9 cellular contexts compared by ENCODE assay signal in the genomic region with DNA sequence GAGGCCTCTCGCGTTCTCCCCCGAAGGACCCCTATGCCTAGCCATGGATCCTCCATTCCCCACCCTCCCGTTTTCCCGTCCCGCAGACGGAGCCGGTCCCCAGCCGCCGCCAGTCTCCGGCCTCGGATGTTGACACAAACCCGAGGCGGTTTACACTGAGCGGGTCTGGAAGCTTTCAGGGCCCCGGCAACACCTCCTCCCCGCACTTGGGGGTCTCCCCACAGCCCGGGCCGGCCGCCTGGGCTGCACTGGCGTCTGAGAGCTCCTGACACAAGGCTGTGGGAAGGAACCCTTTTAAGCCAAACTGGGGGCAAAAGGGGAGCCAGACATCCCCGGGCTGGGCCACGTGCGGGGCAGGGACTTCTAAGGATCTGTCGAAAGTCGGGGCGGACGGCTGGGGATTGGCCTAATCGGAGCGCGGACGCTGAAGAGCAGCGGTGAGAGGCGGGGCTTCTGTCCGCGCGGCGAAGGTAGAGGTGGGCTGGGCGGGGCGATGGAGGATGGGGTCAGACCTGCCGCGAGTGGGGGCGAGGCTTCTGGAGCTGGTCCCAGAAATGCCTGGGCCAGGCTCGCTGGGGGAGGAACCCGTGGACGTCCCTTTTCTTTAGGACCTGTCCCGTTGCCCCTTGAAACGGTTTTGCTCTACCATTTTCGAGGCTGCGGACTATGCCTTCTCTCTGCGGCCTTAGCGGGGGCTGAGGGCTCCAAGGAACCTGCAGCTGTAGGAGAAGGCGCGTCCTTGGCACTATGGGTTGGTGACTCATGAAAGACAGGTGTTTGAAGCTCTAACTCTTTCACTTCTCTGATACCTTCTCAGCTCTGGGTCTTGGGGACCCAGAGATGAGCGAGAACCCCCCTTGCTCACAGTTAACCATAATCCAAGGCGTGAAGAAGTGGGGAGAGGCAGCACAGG. TPM values are rescaled to one million over a fixed set of nuclear protein-coding genes. Genes with fewer than 3 reads are reported as not detected.
DNase-seq lines count a peak whose midpoint lies in the region; FAIRE-seq and TF ChIP-seq lines count a peak whose summit lies in the region.
"Had no signal": no experiment of that assay in that cellular context is flagged by ENCODE, and none has a peak within 500 bp of the region (broad histone marks: within the 10 kb centered on the region; RNA-seq: fewer than 3 reads in every experiment).

No MANE protein-coding gene starts in this region.

- H3K27ac ChIP-seq in esophagus squamous epithelium: peak overlapping the region in 3 of 4 donors; percentile 14 to 44 (median 25)
- no peak overlapping the region for H3K27ac ChIP-seq in rectal smooth muscle tissue (ENCODE audit: low read depth, low read length)

- TF ChIP-seq CTCF in esophagus squamous epithelium (IDR thresholded peaks at IDR 0.05): no peak
- no peak for TF ChIP-seq CTCF in GM13977 (IDR thresholded peaks at IDR 0.05; ENCODE audit: extremely low read depth, insufficient read depth, missing control alignments)

- H3K36me3 ChIP-seq in esophagus squamous epithelium: no peaks in the 10 kb centered on the region
- H3K36me3 ChIP-seq in rectal smooth muscle tissue (ENCODE audit: control insufficient read depth, insufficient read depth, low read length): no peaks in the 10 kb centered on the region

- in situ Hi-C loops in ACHN (cut with HindIII; ENCODE audit: low pct_ligation_motif_present, low pct_unique_long_range_greater_than_20kb, low sequenced_read_pairs) (no loop called here), GM13977 (cut with MboI; ENCODE audit: low pct_unique_long_range_greater_than_20kb, low sequenced_read_pairs, unreplicated experiment) (no loop called here)

- no peaks in the 10 kb centered on the region for H3K9me3 ChIP-seq in esophagus squamous epithelium

- 14 to 29% methylated on average over 10 to 29 of the region's 56 CpGs for WGBS in esophagus squamous epithelium, 2 donors

- H3K4me3 ChIP-seq in esophagus squamous epithelium: peak overlapping the region; percentile 1 to 70 (median 36)
- peak overlapping the region; percentile 55 for H3K4me3 ChIP-seq in rectal smooth muscle tissue (ENCODE audit: low read length)

- DNase-seq in GM12891 (ENCODE audit: insufficient read length, low spot score) (no peak), NCI-H774 (lab: John Stamatoyannopoulos, UW) (peak; percentile 52), esophagus squamous epithelium (lab: John Stamatoyannopoulos, UW) (no peak), pons (ENCODE audit: low spot score) (no peak), ACHN (no peak), GM13977 (ENCODE audit: low spot score) (no peak), HuH-7 (ENCODE audit: low spot score) (no peak)

- H3K9ac ChIP-seq in rectal smooth muscle tissue (ENCODE audit: low read length): no peak overlapping the region

- TF ChIP-seq POLR2A in GM12891 (IDR thresholded peaks at IDR 0.05; ENCODE audit: low read depth, low read length) (no peak), esophagus squamous epithelium (IDR thresholded peaks at IDR 0.05) (no peak)

- FAIRE-seq in GM12891 (lab: Jason Lieb, UNC): peak; percentile 38
- FAIRE-seq: endometrium had no signal

- intact Hi-C loops in esophagus squamous epithelium (cut with DNase I): no loop called here

- peaks cover 14 to 24% (median 19%) of the 10 kb centered on the region in 3 donors for H3K4me1 ChIP-seq in esophagus squamous epithelium
- H3K4me1 ChIP-seq in rectal smooth muscle tissue (ENCODE audit: control insufficient read depth, insufficient read depth, low read length): peaks cover 2% of the 10 kb centered on the region

- H3K27me3 ChIP-seq in esophagus squamous epithelium: peaks cover 0 to 94% (median 7%) of the 10 kb centered on the region in 4 donors
- H3K27me3 ChIP-seq in rectal smooth muscle tissue (ENCODE audit: control insufficient read depth, insufficient read depth, low read length): peaks cover 25% of the 10 kb centered on the region

TF ChIP-seq in GM12891, 5 proteins besides CTCF, POLR2A, EP300 and RAD21:
- no peak for TF ChIP-seq SPI1 (IDR thresholded peaks at IDR 0.05; ENCODE audit: low read depth, low read length)
- TF ChIP-seq POU2F2 (IDR thresholded peaks at IDR 0.05; ENCODE audit: low read depth, low read length): no peak
- TF ChIP-seq PAX5 (IDR thresholded peaks at IDR 0.05; ENCODE audit: insufficient read depth, low read length, severe bottlenecking): no peak
- no peak for TF ChIP-seq POLR2AphosphoS5 (IDR thresholded peaks at IDR 0.05; ENCODE audit: low read depth, low read length)

RNA-seq across cellular contexts. Expression of a gene that starts 1.2 kb away (rescaled TPM):
- 0.31 TPM for polyA plus RNA-seq in GM12891 (2012; ENCODE audit: low read depth, missing spikeins)
- total RNA-seq in esophagus squamous epithelium: under 1 TPM in 2 of 4 donors, not detected in 2; 0.19 to 0.41 TPM

RNA-seq across cellular contexts. Expression of a gene that starts 20.5 kb away (rescaled TPM):
- polyA plus RNA-seq in GM12891 (2012; ENCODE audit: low read depth, missing spikeins): not detected
- not detected for total RNA-seq in esophagus squamous epithelium

RNA-seq across cellular contexts. Expression of a gene that starts 46.3 kb away (rescaled TPM):
- polyA plus RNA-seq in GM12891 (2012; ENCODE audit: low read depth, missing spikeins): 47.6 TPM
- 10 to 100 TPM; 13.7 to 37.1 (median 28.6) TPM for total RNA-seq in esophagus squamous epithelium

RNA-seq across cellular contexts. Expression of a gene that starts 53.0 kb away (rescaled TPM):
- 0.05 TPM for polyA plus RNA-seq in GM12891 (2012; ENCODE audit: low read depth, missing spikeins)
- 1 to 10 TPM in 1 of 4 donors, under 1 TPM in 3; 0.45 to 1.2 (median 0.77) TPM for total RNA-seq in esophagus squamous epithelium
